In the genomic region with DNA sequence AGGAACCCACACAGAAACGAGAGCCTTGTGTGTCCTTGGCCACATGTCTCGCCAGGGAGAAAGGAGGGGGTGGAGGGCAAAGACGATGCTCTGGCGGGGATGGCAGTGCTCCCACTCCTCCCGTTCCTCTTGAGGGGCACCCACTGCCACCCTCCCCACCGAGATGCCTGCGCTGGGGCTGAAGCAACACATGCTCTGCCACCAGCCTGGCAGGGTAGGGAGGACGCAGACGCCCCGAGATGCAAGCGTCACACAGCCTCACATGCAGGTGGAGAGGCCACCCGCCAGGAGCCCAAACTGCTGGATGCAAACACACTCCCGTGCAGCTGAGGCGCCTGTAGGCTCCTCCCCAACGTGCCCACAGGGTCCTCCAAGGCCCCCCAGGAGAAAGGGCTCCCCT, we compare ENCODE assay signal across 3 cellular contexts.
A peak's percentile ranks its signal among the peaks of the same experiment; 100 is the strongest.
TF ChIP-seq lines count a peak whose summit lies in the region.

No MANE protein-coding gene starts in this region.

TF ChIP-seq in HEK293, 187 proteins besides CTCF, POLR2A, EP300 and RAD21:
- TF ChIP-seq EGR2 (tag by site-specific recombination; IDR thresholded peaks at IDR 0.05; ENCODE audit: low read depth) (peak; percentile 37), ZNF792 (tag by site-specific recombination; IDR thresholded peaks at IDR 0.05) (no peak), ZIC2 (tag by site-specific recombination; IDR thresholded peaks at IDR 0.05) (0 out of 2 replicates have a peak, but pooled peaks have one; percentile 26), ZNF600 (tag by site-specific recombination; IDR thresholded peaks at IDR 0.05) (peak; percentile 56; the same call in 1 of the 2 replicates), MZF1 (tag by site-specific recombination; IDR thresholded peaks at IDR 0.05; ENCODE audit: borderline replicate concordance) (no peak), ZNF626 (tag by site-specific recombination; IDR thresholded peaks at IDR 0.05) (no peak), ZNF341 (tag by site-specific recombination; IDR thresholded peaks at IDR 0.05; ENCODE audit: low read depth) (no peak), KLF1 (tag by site-specific recombination; IDR thresholded peaks at IDR 0.05) (no peak), GLIS1 (tag by site-specific recombination; IDR thresholded peaks at IDR 0.05) (peak; percentile 60; the same call in 1 of the 2 replicates), ZNF561 (tag by site-specific recombination; IDR thresholded peaks at IDR 0.05; ENCODE audit: borderline replicate concordance) (no peak), ZBTB48 (tag by site-specific recombination; IDR thresholded peaks at IDR 0.05) (no peak), WT1 (tag by site-specific recombination; IDR thresholded peaks at IDR 0.05) (peak; percentile 34; the same call in 1 of the 2 replicates)
- TF ChIP-seq, protein P1, sequence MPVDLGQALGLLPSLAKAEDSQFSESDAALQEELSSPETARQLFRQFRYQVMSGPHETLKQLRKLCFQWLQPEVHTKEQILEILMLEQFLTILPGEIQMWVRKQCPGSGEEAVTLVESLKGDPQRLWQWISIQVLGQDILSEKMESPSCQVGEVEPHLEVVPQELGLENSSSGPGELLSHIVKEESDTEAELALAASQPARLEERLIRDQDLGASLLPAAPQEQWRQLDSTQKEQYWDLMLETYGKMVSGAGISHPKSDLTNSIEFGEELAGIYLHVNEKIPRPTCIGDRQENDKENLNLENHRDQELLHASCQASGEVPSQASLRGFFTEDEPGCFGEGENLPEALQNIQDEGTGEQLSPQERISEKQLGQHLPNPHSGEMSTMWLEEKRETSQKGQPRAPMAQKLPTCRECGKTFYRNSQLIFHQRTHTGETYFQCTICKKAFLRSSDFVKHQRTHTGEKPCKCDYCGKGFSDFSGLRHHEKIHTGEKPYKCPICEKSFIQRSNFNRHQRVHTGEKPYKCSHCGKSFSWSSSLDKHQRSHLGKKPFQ (tag by site-specific recombination; IDR thresholded peaks at IDR 0.05): no peak
- TF ChIP-seq, protein P2, sequence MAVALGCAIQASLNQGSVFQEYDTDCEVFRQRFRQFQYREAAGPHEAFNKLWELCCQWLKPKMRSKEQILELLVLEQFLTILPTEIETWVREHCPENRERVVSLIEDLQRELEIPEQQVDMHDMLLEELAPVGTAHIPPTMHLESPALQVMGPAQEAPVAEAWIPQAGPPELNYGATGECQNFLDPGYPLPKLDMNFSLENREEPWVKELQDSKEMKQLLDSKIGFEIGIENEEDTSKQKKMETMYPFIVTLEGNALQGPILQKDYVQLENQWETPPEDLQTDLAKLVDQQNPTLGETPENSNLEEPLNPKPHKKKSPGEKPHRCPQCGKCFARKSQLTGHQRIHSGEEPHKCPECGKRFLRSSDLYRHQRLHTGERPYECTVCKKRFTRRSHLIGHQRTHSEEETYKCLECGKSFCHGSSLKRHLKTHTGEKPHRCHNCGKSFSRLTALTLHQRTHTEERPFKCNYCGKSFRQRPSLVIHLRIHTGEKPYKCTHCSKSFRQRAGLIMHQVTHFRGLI (tag by site-specific recombination; IDR thresholded peaks at IDR 0.05): no peak

TF ChIP-seq in K562, 482 proteins besides CTCF, POLR2A, EP300 and RAD21:
- TF ChIP-seq ZNF263 (CRISPR knock-in tag; IDR thresholded peaks at IDR 0.05; ENCODE audit: borderline replicate concordance) (peak; percentile 78), KLF1 (tag; IDR thresholded peaks at IDR 0.05) (no peak)

TF ChIP-seq in GM12891, 5 proteins besides CTCF, POLR2A, EP300 and RAD21:
- TF ChIP-seq POU2F2 (IDR thresholded peaks at IDR 0.05; ENCODE audit: low read depth, low read length) (no peak), PAX5 (IDR thresholded peaks at IDR 0.05; ENCODE audit: insufficient read depth, low read length, severe bottlenecking) (no peak), POLR2AphosphoS5 (IDR thresholded peaks at IDR 0.05; ENCODE audit: low read depth, low read length) (no peak), SPI1 (IDR thresholded peaks at IDR 0.05; ENCODE audit: low read depth, low read length) (no peak)
